In genomic region chr20:53706008-53706481, GRCh38 we compare ENCODE assay signal across 1 cellular context.
TF ChIP-seq lines count a peak whose summit lies in the region.

No MANE protein-coding gene starts in this region.

TF ChIP-seq in SK-N-SH treated with all-trans-retinoic acid at 6 μM for 48 hours, 23 proteins besides CTCF, POLR2A, EP300 and RAD21 (continued from another document):
- TF ChIP-seq POU6F1 (CRISPR knock-in tag; IDR thresholded peaks at IDR 0.05; ENCODE audit: borderline replicate concordance, low read depth) (no peak), OSR1 (CRISPR knock-in tag; IDR thresholded peaks at IDR 0.05) (no peak), CSDC2 (CRISPR knock-in tag; IDR thresholded peaks at IDR 0.05) (no peak), ZNF8 (CRISPR knock-in tag; IDR thresholded peaks at IDR 0.05) (no peak)
